In the genomic region with DNA sequence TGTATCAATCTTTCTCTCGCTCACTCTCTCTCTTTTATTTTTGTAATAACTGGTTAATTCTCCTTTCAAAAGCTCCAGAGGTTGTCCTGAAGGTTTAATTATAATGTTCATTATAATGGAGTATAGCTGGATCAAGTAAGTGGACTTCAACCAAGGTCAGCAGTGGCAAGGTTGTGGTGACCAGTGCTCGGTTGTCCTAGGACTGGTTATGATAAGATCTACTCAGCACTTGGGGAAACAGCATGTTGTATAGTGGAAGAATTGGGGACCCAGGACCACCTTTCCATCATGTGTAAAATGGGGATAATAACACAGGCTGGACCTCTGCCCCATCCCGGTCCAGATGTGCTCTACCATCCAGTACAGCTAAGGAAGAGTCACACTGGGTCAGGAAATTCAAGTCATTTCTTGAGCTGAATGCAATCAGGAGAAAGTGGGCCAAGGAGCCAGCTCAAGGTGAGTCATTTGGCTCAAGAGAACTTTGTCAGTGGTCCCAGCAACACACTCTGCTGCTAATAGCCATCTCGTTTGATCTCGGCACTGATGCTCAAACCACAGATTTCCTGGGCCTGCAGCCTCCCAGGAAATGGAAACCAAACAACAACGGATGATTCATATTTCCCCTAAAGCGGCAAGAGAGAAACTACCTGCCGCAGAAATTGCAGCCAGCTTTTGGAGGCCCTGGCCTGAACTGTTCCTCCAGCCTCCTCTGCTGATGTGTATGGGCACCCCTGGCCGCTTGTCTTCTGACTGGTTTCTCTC, we compare ENCODE assay signal across 9 cellular contexts.
A peak's percentile ranks its signal among the peaks of the same experiment; 100 is the strongest.
DNase-seq lines count a peak whose midpoint lies in the region; ATAC-seq, FAIRE-seq and TF ChIP-seq lines count a peak whose summit lies in the region.
"Had no signal": no experiment of that assay in that cellular context is flagged by ENCODE, and none has a peak within 500 bp of the region (broad histone marks: within the 10 kb centered on the region; RNA-seq: fewer than 3 reads in every experiment).

No MANE protein-coding gene starts in this region.

- no peaks in the 10 kb centered on the region for H3K9me3 Mint-ChIP-seq in chondrocyte (ENCODE audit: low read depth)

- H3K9me3 ChIP-seq in keratinocyte (ENCODE audit: control insufficient read depth, low read depth, low read length) = no peaks in the 10 kb centered on the region

- no peak overlapping the region for H3K4me3 ChIP-seq in keratinocyte (ENCODE audit: control insufficient read depth in 2 of 3, extremely low read depth in 1 of 3, insufficient read depth in 2 of 3, low read depth in 1 of 3, low read length in 3 of 3)

- peaks cover 32% of the 10 kb centered on the region for H3K27me3 Mint-ChIP-seq in chondrocyte (ENCODE audit: low read depth)

- no peak overlapping the region for H2AFZ ChIP-seq in keratinocyte (ENCODE audit: control insufficient read depth, low read length)

- H4K20me1 ChIP-seq in keratinocyte (ENCODE audit: control insufficient read depth, extremely low read depth, insufficient read depth, low read length) = no peaks in the 10 kb centered on the region

- no peaks in the 10 kb centered on the region for H3K79me2 ChIP-seq in keratinocyte (ENCODE audit: control insufficient read depth, insufficient read depth, low read length)

- DNase-seq in EL (peak; percentile 98), LoVo (ENCODE audit: low spot score) (peak; percentile 76), keratinocyte (ENCODE audit: low read depth, low spot score) (no peak), urothelium cell line (ENCODE audit: low spot score) (peak; percentile 85), NCI-H128 (lab: John Stamatoyannopoulos, UW; ENCODE audit: unreplicated experiment) (no peak), chondrocyte (ENCODE audit: low spot score) (no peak)
- peak; percentile 39 for DNase-seq in activated CD8-positive, alpha-beta memory T cell treated with anti-CD3 and anti-CD28 coated beads, Interleukin-2, amount 50 U/mL, for 24 hours (ENCODE audit: extremely low read depth)

- peak overlapping the region; percentile 24 for H3K9ac ChIP-seq in keratinocyte (ENCODE audit: control insufficient read depth, extremely low read depth, insufficient read depth, low read length)

- ATAC-seq in GM21825 (IDR thresholded peaks at IDR 0.05; ENCODE audit: unreplicated experiment) = peak; percentile 80
- ATAC-seq: right cardiac atrium had no signal

- H3K4me3 Mint-ChIP-seq in chondrocyte (ENCODE audit: unreplicated experiment) = no peak overlapping the region

- H3K36me3 Mint-ChIP-seq in chondrocyte (ENCODE audit: low read depth) = peaks cover 2% of the 10 kb centered on the region

- peak; percentile 100 for FAIRE-seq in keratinocyte (lab: Jason Lieb, UNC)
- no peak for FAIRE-seq in urothelium cell line (lab: Jason Lieb, UNC)

- H3K4me2 ChIP-seq in keratinocyte (ENCODE audit: control insufficient read depth, extremely low read depth, insufficient read depth, low read depth, low read length) = peak overlapping the region; percentile 69

- dilution Hi-C loops in keratinocyte (cut with MboI; ENCODE audit: extremely low pct_ligation_motif_present, low sequenced_read_pairs) = no loop called here

- peaks cover 10% of the 10 kb centered on the region for H3K4me1 Mint-ChIP-seq in chondrocyte (ENCODE audit: low read depth)

- H3K36me3 ChIP-seq in keratinocyte (ENCODE audit: control insufficient read depth in 2 of 2, extremely low read depth in 1 of 2, insufficient read depth in 2 of 2, low read length in 2 of 2) = no peaks in the 10 kb centered on the region

- peak overlapping the region; percentile 48 for H3K27ac ChIP-seq in keratinocyte (ENCODE audit: control insufficient read depth, insufficient read depth, low read length)

- peaks cover 15% of the 10 kb centered on the region for H3K4me1 ChIP-seq in keratinocyte (ENCODE audit: control insufficient read depth, extremely low read depth, insufficient read depth, low read length)

- no peak for TF ChIP-seq CTCF in keratinocyte (optimal IDR thresholded peaks at IDR 0.05 in 1 of 3, IDR thresholded peaks at IDR 0.05 in 1 of 3, conservative IDR thresholded peaks at IDR 0.05 in 1 of 3; ENCODE audit: extremely low read depth in 1 of 3, insufficient read depth in 2 of 3, low read length in 3 of 3)
- TF ChIP-seq CTCF in chondrocyte (IDR thresholded peaks at IDR 0.05) = no peak

- H3K9me1 ChIP-seq in keratinocyte (ENCODE audit: control insufficient read depth, extremely low read depth, insufficient read depth, low read length) = no peaks in the 10 kb centered on the region

- peaks cover 13% of the 10 kb centered on the region for H3K27me3 ChIP-seq in keratinocyte (ENCODE audit: control insufficient read depth, extremely low read depth, insufficient read depth, low read length)

- no peak overlapping the region for H3K27ac Mint-ChIP-seq in chondrocyte (ENCODE audit: unreplicated experiment)

Comparison
In these comparisons a context has a peak if more than half of its experiments do, and no peak if none do; other contexts are left out.
1. DNase-seq: peak in EL (single experiment), LoVo (single experiment), activated CD8-positive, alpha-beta memory T cell treated with anti-CD3 and anti-CD28 coated beads, Interleukin-2, amount 50 U/mL, for 24 hours (single experiment) and urothelium cell line (single experiment); none in keratinocyte (single experiment), NCI-H128 (single experiment) and chondrocyte (single experiment).